ENCODE assay signal across 1 cellular context in the genomic region with DNA sequence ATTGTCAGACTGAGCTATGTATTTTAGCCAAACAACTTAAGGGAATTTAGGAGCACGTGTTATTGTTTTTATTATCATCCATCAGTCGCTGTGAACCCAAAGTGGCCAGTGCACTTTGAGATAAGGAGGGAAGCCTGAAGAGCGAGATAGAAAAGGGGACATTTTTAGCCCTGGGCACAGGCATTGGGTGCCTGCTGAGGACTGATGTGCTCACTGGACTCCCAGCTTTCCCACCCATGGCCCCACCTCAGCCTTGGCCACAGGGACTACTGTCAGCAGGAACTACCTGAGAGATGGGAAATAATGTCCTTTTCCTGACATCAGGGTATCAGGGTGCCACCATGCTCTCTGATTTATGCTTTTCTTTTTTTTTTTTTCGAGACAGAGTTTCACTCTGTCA.
TF ChIP-seq lines count a peak whose summit lies in the region.

No MANE protein-coding gene starts in this region.

TF ChIP-seq in endothelial cell of umbilical vein, 7 proteins besides CTCF, POLR2A, EP300 and RAD21:
- no peak for TF ChIP-seq MAX (IDR thresholded peaks at IDR 0.05; ENCODE audit: insufficient read depth, insufficient read length)
